25 cellular contexts compared by ENCODE assay signal in genomic region chr5:157640406-157640805, GRCh38. TPM values are rescaled to one million over a fixed set of nuclear protein-coding genes. Genes with fewer than 3 reads are reported as not detected.
DNase-seq lines count a peak whose midpoint lies in the region; ATAC-seq, FAIRE-seq and TF ChIP-seq lines count a peak whose summit lies in the region.
"Had no signal": no experiment of that assay in that cellular context is flagged by ENCODE, and none has a peak within 500 bp of the region (broad histone marks: within the 10 kb centered on the region; RNA-seq: fewer than 3 reads in every experiment).

No MANE protein-coding gene starts in this region.

- H4K8ac ChIP-seq in mesendoderm (ENCODE audit: low read depth, low read length): no peak overlapping the region

- peaks cover 3% of the 10 kb centered on the region for H3K27me3 Mint-ChIP-seq in activated CD4-positive, alpha-beta T cell treated with anti-CD3 and anti-CD28 coated beads, Interleukin-2, amount 10 ng/mL, durations not matched to agents 7 days and 5 days
- H3K27me3 Mint-ChIP-seq: CD4-positive, alpha-beta memory T cell; CD4-positive, CD25-positive, alpha-beta regulatory T cell had no signal

- in situ Hi-C loops in K562 (cut with MboI): no loop called here

- no peaks in the 10 kb centered on the region for H3K79me2 ChIP-seq in K562 (ENCODE audit: control insufficient read depth, insufficient read depth, low read length)
- H3K79me2 ChIP-seq in mesendoderm (ENCODE audit: control insufficient read depth, insufficient read depth, low read length): no peaks in the 10 kb centered on the region

- no TSS peak for BruUV-seq in K562 (replicated peaks; lab: Mats Ljungman, UMichigan)

- no peak overlapping the region for H2BK120ac ChIP-seq in mesendoderm (ENCODE audit: low read depth, low read length)

- no peak overlapping the region for H4K5ac ChIP-seq in mesendoderm (ENCODE audit: low read length)

- peaks cover 2 to 5% of the 10 kb centered on the region in 2 experiments; a peak in 2 of 5 replicates for H3K27me3 ChIP-seq in K562 (ENCODE audit: control insufficient read depth in 2 of 2, insufficient read depth in 2 of 2, low read length in 2 of 2)
- H3K27me3 ChIP-seq in mesendoderm (ENCODE audit: insufficient read depth, low read length, poor library complexity): no peaks in the 10 kb centered on the region
- H3K27me3 ChIP-seq: BLaER1 had no signal

- H3K79me1 ChIP-seq in mesendoderm (ENCODE audit: low read length): no peaks in the 10 kb centered on the region

- H3K4me1 Mint-ChIP-seq in activated CD4-positive, alpha-beta T cell treated with anti-CD3 and anti-CD28 coated beads, Interleukin-2, amount 10 ng/mL, durations not matched to agents 7 days and 5 days: no peaks in the 10 kb centered on the region
- H3K4me1 Mint-ChIP-seq: CD14-positive monocyte; CD4-positive, CD25-positive, alpha-beta regulatory T cell; CD8-positive, alpha-beta memory T cell had no signal

- H3K18ac ChIP-seq in mesendoderm (ENCODE audit: low read length): no peak overlapping the region

- CTCF ChIA-PET in K562 (lab: Yijun Ruan, JAX; ENCODE audit: low intra/inter-chr PET ratio): interaction anchor here (0.7 kb wide), 1 partner anchor 48 kb away, joined by 3 read pairs; no protein-coding TSS in a partner anchor
- CTCF ChIA-PET in activated CD4-positive, alpha-beta T cell treated with anti-CD3 and anti-CD28 coated beads, Interleukin-2, amount 10 ng/mL, durations not matched to agents 7 days and 5 days (lab: Charles Lee): no interaction called here

- no peak overlapping the region for H2AK5ac ChIP-seq in mesendoderm (ENCODE audit: low read length)

- H3K27ac ChIP-seq in K562 (ENCODE audit: extremely low read depth, low read depth, low read length) (no peak overlapping the region), mesendoderm (ENCODE audit: low read depth, low read length) (no peak overlapping the region)
- H3K27ac ChIP-seq: BLaER1 had no signal

- H3K9ac ChIP-seq in K562 (ENCODE audit: insufficient read depth in 1 of 2, low read depth in 2 of 2, low read length in 2 of 2): no peak overlapping the region
- no peak overlapping the region for H3K9ac ChIP-seq in mesendoderm (ENCODE audit: low read length)
- H3K9ac ChIP-seq: BLaER1 had no signal

- H4K20me1 ChIP-seq in K562 (replicated peaks; ENCODE audit: control insufficient read depth, insufficient read depth, low read length): no peaks in the 10 kb centered on the region
- H4K20me1 ChIP-seq: BLaER1 had no signal

- TF ChIP-seq POLR2A in K562 (conservative IDR thresholded peaks at IDR 0.05): no peak

- H3K4me3 Mint-ChIP-seq in activated CD4-positive, alpha-beta T cell treated with anti-CD3 and anti-CD28 coated beads, Interleukin-2, amount 10 ng/mL, durations not matched to agents 7 days and 5 days: no peak overlapping the region
- H3K4me3 Mint-ChIP-seq: CD14-positive monocyte; CD4-positive, alpha-beta memory T cell; CD4-positive, CD25-positive, alpha-beta regulatory T cell; CD8-positive, alpha-beta memory T cell had no signal

- H3K9me3 Mint-ChIP-seq in activated CD4-positive, alpha-beta T cell treated with anti-CD3 and anti-CD28 coated beads, Interleukin-2, amount 10 ng/mL, durations not matched to agents 7 days and 5 days: no peaks in the 10 kb centered on the region
- H3K9me3 Mint-ChIP-seq: CD14-positive monocyte; CD4-positive, alpha-beta memory T cell; CD4-positive, CD25-positive, alpha-beta regulatory T cell; CD8-positive, alpha-beta memory T cell had no signal

- H2BK5ac ChIP-seq in mesendoderm (ENCODE audit: low read length): peak overlapping the region; percentile 92

- H3K4me1 ChIP-seq in K562 (replicated peaks in 1 of 2; ENCODE audit: control insufficient read depth in 2 of 2, insufficient read depth in 2 of 2, low read length in 2 of 2) (no peaks in the 10 kb centered on the region), mesendoderm (ENCODE audit: control insufficient read depth, low read depth, low read length) (peaks cover 10% of the 10 kb centered on the region)
- H3K4me1 ChIP-seq: BE2C, BLaER1 had no signal

- H3K9me1 ChIP-seq in K562 (ENCODE audit: control insufficient read depth, insufficient read depth, low read length): no peaks in the 10 kb centered on the region

- H3K4me2 ChIP-seq in K562 (ENCODE audit: insufficient read depth, low read length) (no peak overlapping the region), mesendoderm (ENCODE audit: low read length) (no peak overlapping the region)
- H3K4me2 ChIP-seq: BLaER1 had no signal

- no peak for TF ChIP-seq RAD21 in K562 (CRISPR knock-in tag; conservative IDR thresholded peaks at IDR 0.05 in 1 of 2, IDR thresholded peaks at IDR 0.05 in 1 of 2)

- no peak overlapping the region for H2AFZ ChIP-seq in K562 (ENCODE audit: low read depth, low read length)

- no peaks in the 10 kb centered on the region for H3K9me3 ChIP-seq in K562 (replicated peaks; ENCODE audit: control insufficient read depth, insufficient read depth, low read depth, low read length)
- H3K9me3 ChIP-seq: BE2C, BLaER1 had no signal

- DNase-seq in ELF-1 (ENCODE audit: low read depth, low spot score): peak; percentile 8
- no peak for DNase-seq in K562 (ENCODE audit: extremely low read depth in 1 of 4, low spot score in 3 of 4)
- peak; percentile 66 for DNase-seq in mesendoderm
- DNase-seq in activated CD4-positive, alpha-beta T cell treated with anti-CD3 and anti-CD28 coated beads, Interleukin-2, amount 10 ng/mL, durations not matched to agents 7 days and 5 days: no peak
- DNase-seq: 8988T; ACHN; BE2C; C1 segment of cervical spinal cord; CD4-positive, alpha-beta memory T cell; CD4-positive, CD25-positive, alpha-beta regulatory T cell; CD8-positive, alpha-beta memory T cell; COR-L47; DMS 273 treated with DMSO at 0.1 percent for 48 hours; DMS79 treated with DMSO at 0.1 percent for 48 hours; GDM1 had no signal

- 8% methylated on average over 7 of the region's 8 CpGs for whole genome bisulfite sequencing in K562 (ENCODE audit: insufficient coverage, low coverage, missing lambda C conversion rate)
- WGBS in mesendoderm (ENCODE audit: extremely low coverage, insufficient coverage, low lambda C conversion rate): no CpG with 5 or more reads among the region's 8 CpGs

- H3K36me3 ChIP-seq in K562 (ENCODE audit: control insufficient read depth, insufficient read depth, low read length): no peaks in the 10 kb centered on the region
- no peaks in the 10 kb centered on the region for H3K36me3 ChIP-seq in mesendoderm (ENCODE audit: control insufficient read depth, insufficient read depth, low read length)
- H3K36me3 ChIP-seq: BE2C, BLaER1 had no signal

- TF ChIP-seq EP300 in K562 (IDR thresholded peaks at IDR 0.05; ENCODE audit: low read length): no peak

- ATAC-seq in K562: peak; percentile 27; the same call in 2 of the 3 replicates
- ATAC-seq in HG03565 (IDR thresholded peaks at IDR 0.05; ENCODE audit: unreplicated experiment): no peak
- ATAC-seq: GM12878 had no signal

- no peak overlapping the region for H3K27ac Mint-ChIP-seq in activated CD4-positive, alpha-beta T cell treated with anti-CD3 and anti-CD28 coated beads, Interleukin-2, amount 10 ng/mL, durations not matched to agents 7 days and 5 days
- H3K27ac Mint-ChIP-seq: CD14-positive monocyte; CD4-positive, alpha-beta memory T cell had no signal

- POLR2A ChIA-PET in K562 (lab: Yijun Ruan, JAX): no interaction called here
- POLR2A ChIA-PET in activated CD4-positive, alpha-beta T cell treated with anti-CD3 and anti-CD28 coated beads, Interleukin-2, amount 10 ng/mL, durations not matched to agents 7 days and 5 days (lab: Charles Lee): no interaction called here

- H2BK15ac ChIP-seq in mesendoderm (replicated peaks; ENCODE audit: low read depth): no peak overlapping the region

- no peak for FAIRE-seq in K562 (lab: Jason Lieb, UNC)
- FAIRE-seq: A204.1, GM12878, GM12892, GM18507 had no signal

- TF ChIP-seq CTCF in K562 (IDR thresholded peaks at IDR 0.05 in 2 of 3, conservative IDR thresholded peaks at IDR 0.05 in 1 of 3; ENCODE audit: insufficient read depth in 2 of 3, low read depth in 1 of 3, low read length in 3 of 3): no peak

- H3K36me3 Mint-ChIP-seq in activated CD4-positive, alpha-beta T cell treated with anti-CD3 and anti-CD28 coated beads, Interleukin-2, amount 10 ng/mL, durations not matched to agents 7 days and 5 days (ENCODE audit: low read depth): no peaks in the 10 kb centered on the region
- H3K36me3 Mint-ChIP-seq: CD14-positive monocyte; CD4-positive, alpha-beta memory T cell; CD4-positive, CD25-positive, alpha-beta regulatory T cell; CD8-positive, alpha-beta memory T cell had no signal

- peak overlapping the region; percentile 52 for H3K56ac ChIP-seq in mesendoderm (ENCODE audit: low read length)

- intact Hi-C loops in K562 (cut with micrococcal nuclease): no loop called here

- H3K4me3 ChIP-seq in K562 (no peak overlapping the region), mesendoderm (ENCODE audit: low read length) (no peak overlapping the region)
- H3K4me3 ChIP-seq: BLaER1, GM12878 had no signal

- H3K23ac ChIP-seq in mesendoderm (ENCODE audit: low read length): no peak overlapping the region

- no peak overlapping the region for H3K4ac ChIP-seq in mesendoderm (ENCODE audit: low read depth, low read length)

RNA-seq across cellular contexts. Expression of gene SOX30, which starts 11.8 kb away (rescaled TPM):
- total RNA-seq in K562 (2011; cell fraction: chromatin; rRNA removed; ENCODE audit: low replicate concordance): not detected in 2 replicates
- not detected in 2 replicates for total RNA-seq in K562 (2011; cell fraction: nucleolus; rRNA removed)
- not detected in 2 replicates for total RNA-seq in K562 (2011; cell fraction: nucleoplasm; rRNA removed)
- not detected in 2 replicates for total RNA-seq in K562 (2014; rRNA removed)
- total RNA-seq in K562 (2014; rRNA removed; fragmentation: Illumina TruSeq; extraction: Trizol): not detected in 2 replicates
- total RNA-seq in K562 (2015; rRNA removed; fragmentation: Illumina TruSeq; extraction: Trizol): not detected in 2 replicates
- total RNA-seq in K562 (2021): not detected in 2 replicates
- polyA plus RNA-seq in K562 (2011; rRNA removed): not detected in 2 replicates
- not detected in 2 replicates for polyA plus RNA-seq in K562 (2011; cell fraction: cytosol; rRNA removed)
- polyA plus RNA-seq in K562 (2011; cell fraction: nucleus; rRNA removed): not detected in 2 replicates
- not detected in 2 replicates for polyA plus RNA-seq in K562 (2012)
- not detected in 2 replicates for polyA plus RNA-seq in K562 (2014; fragmentation: Illumina TruSeq; extraction: Trizol)
- polyA plus RNA-seq in K562 (2014; fragmentation: Nextera tagmentation; extraction: Ambion mirVana): not detected
- polyA plus RNA-seq in K562 (2014; rRNA removed): not detected in 2 replicates
- not detected in 2 replicates for polyA minus RNA-seq in K562 (2011; rRNA and poly(A)+ RNA removed)
- polyA minus RNA-seq in K562 (2011; cell fraction: cytosol; rRNA and poly(A)+ RNA removed): not detected in 2 replicates
- polyA minus RNA-seq in K562 (2011; cell fraction: nucleus; rRNA and poly(A)+ RNA removed): not detected in 2 replicates
- polyA plus RNA-seq in mesendoderm (2013, experiment 1 of 2): 0.29 TPM
- polyA plus RNA-seq in mesendoderm (2013, experiment 2 of 2): 0.38 TPM
- under 1 TPM in 1 of 2 experiments, not detected in 1; 0.10 TPM for total RNA-seq in activated CD4-positive, alpha-beta T cell treated with anti-CD3 and anti-CD28 coated beads, Interleukin-2, amount 10 ng/mL, durations not matched to agents 7 days and 5 days
- total RNA-seq: A673; CD4-positive, CD25-positive, alpha-beta regulatory T cell; G401 had no signal

RNA-seq across cellular contexts. Expression of gene C5orf52, which starts 30.9 kb away (rescaled TPM):
- total RNA-seq in K562 (2011; cell fraction: chromatin; rRNA removed; ENCODE audit: low replicate concordance): not detected in 2 replicates
- total RNA-seq in K562 (2011; cell fraction: nucleolus; rRNA removed): not detected in 2 replicates
- total RNA-seq in K562 (2011; cell fraction: nucleoplasm; rRNA removed): not detected in 2 replicates
- total RNA-seq in K562 (2014; rRNA removed) (not detected in 2 replicates), K562 (2014; rRNA removed; fragmentation: Illumina TruSeq; extraction: Trizol) (not detected in 2 replicates), K562 (2015; rRNA removed; fragmentation: Illumina TruSeq; extraction: Trizol) (not detected in 2 replicates), K562 (2021) (not detected in 2 replicates)
- polyA plus RNA-seq in K562 (2011; rRNA removed) (not detected in 2 replicates), K562 (2014; fragmentation: Illumina TruSeq; extraction: Trizol) (not detected in 2 replicates), K562 (2014; fragmentation: Nextera tagmentation; extraction: Ambion mirVana) (not detected), K562 (2014; rRNA removed) (not detected in 2 replicates)
- not detected in 2 replicates for polyA plus RNA-seq in K562 (2011; cell fraction: cytosol; rRNA removed)
- not detected in 2 replicates for polyA plus RNA-seq in K562 (2011; cell fraction: nucleus; rRNA removed)
- polyA plus RNA-seq in K562 (2012): not detected in 2 replicates
- not detected in 2 replicates for polyA minus RNA-seq in K562 (2011; rRNA and poly(A)+ RNA removed)
- polyA minus RNA-seq in K562 (2011; cell fraction: cytosol; rRNA and poly(A)+ RNA removed): not detected in 2 replicates
- polyA minus RNA-seq in K562 (2011; cell fraction: nucleus; rRNA and poly(A)+ RNA removed): not detected in 2 replicates
- polyA plus RNA-seq in mesendoderm (2013, experiment 1 of 2): not detected
- polyA plus RNA-seq in mesendoderm (2013, experiment 2 of 2): not detected
- not detected for total RNA-seq in activated CD4-positive, alpha-beta T cell treated with anti-CD3 and anti-CD28 coated beads, Interleukin-2, amount 10 ng/mL, durations not matched to agents 7 days and 5 days
- total RNA-seq: A673; CD4-positive, alpha-beta memory T cell; CD4-positive, CD25-positive, alpha-beta regulatory T cell; CD8-positive, alpha-beta memory T cell; G401; GM12878 had no signal
- polyA plus RNA-seq: AG04450; CD14-positive monocyte; CD4-positive, alpha-beta memory T cell; CD4-positive, CD25-positive, alpha-beta regulatory T cell; CD8-positive, alpha-beta memory T cell; GM12878 had no signal

Comparison
In these comparisons a context has a peak if more than half of its experiments do, and no peak if none do; other contexts are left out.
1. DNase-seq: peak in ELF-1 (single experiment) and mesendoderm (single experiment); none in K562 (0 of 4) and activated CD4-positive, alpha-beta T cell treated with anti-CD3 and anti-CD28 coated beads, Interleukin-2, amount 10 ng/mL, durations not matched to agents 7 days and 5 days (single experiment).